ENCODE assay signal across 16 cellular contexts in genomic region chr20:35314460-35315198, GRCh38. TPM values are rescaled to one million over a fixed set of nuclear protein-coding genes. Genes with fewer than 3 reads are reported as not detected.
DNase-seq lines count a peak whose midpoint lies in the region; ATAC-seq and TF ChIP-seq lines count a peak whose summit lies in the region.
"Had no signal": no experiment of that assay in that cellular context is flagged by ENCODE, and none has a peak within 500 bp of the region (broad histone marks: within the 10 kb centered on the region; RNA-seq: fewer than 3 reads in every experiment).

No MANE protein-coding gene starts in this region.

- peak overlapping the region; percentile 71; the same call in 1 of the 2 replicates for H3K23ac ChIP-seq in IMR-90 (ENCODE audit: low read depth, low read length)

- no peaks in the 10 kb centered on the region for H3K9me3 Mint-ChIP-seq in Calu3 (ENCODE audit: low read depth, unreplicated experiment)
- no peaks in the 10 kb centered on the region for H3K9me3 Mint-ChIP-seq in activated naive CD8-positive, alpha-beta T cell treated with anti-CD3 and anti-CD28 coated beads for 36 hours
- H3K9me3 Mint-ChIP-seq in natural killer cell = no peaks in the 10 kb centered on the region

- H3K79me1 ChIP-seq in IMR-90 (ENCODE audit: low read depth in 1 of 2, low read length in 2 of 2) = peaks cover 0 to 50% of the 10 kb centered on the region in 2 experiments; a peak in 2 of 4 replicates

- H3K4ac ChIP-seq in IMR-90 (ENCODE audit: low read depth, low read length) = peak overlapping the region; percentile 86

- H3K36me3 Mint-ChIP-seq in Calu3 (ENCODE audit: insufficient read depth, unreplicated experiment) (peaks cover 22% of the 10 kb centered on the region), natural killer cell (no peaks in the 10 kb centered on the region)
- peaks cover 13% of the 10 kb centered on the region for H3K36me3 Mint-ChIP-seq in activated naive CD8-positive, alpha-beta T cell treated with anti-CD3 and anti-CD28 coated beads for 36 hours

- CTCF ChIA-PET in Calu3 (lab: Charles Lee) = interaction anchor here (0.7 kb wide), 1 partner anchor 748 kb away, joined by 3 read pairs; no protein-coding TSS in a partner anchor
- CTCF ChIA-PET in IMR-90 (lab: Yijun Ruan, JAX) = interaction anchor here (0.6 to 1.0 kb wide), 3 partner anchors 10 to 132 kb away, joined by 3 to 5 read pairs (median 3); no protein-coding TSS in a partner anchor

- H3K27me3 ChIP-seq in IMR-90 (ENCODE audit: control insufficient read depth, insufficient read depth, low read length) = no peaks in the 10 kb centered on the region
- H3K27me3 ChIP-seq: stomach had no signal

- H3K18ac ChIP-seq in IMR-90 (ENCODE audit: low read depth, low read length) = peak overlapping the region; percentile 87

- H2BK120ac ChIP-seq in IMR-90 (ENCODE audit: low read depth, low read length) = peak overlapping the region; percentile 96

- H3K4me1 ChIP-seq in IMR-90 (ENCODE audit: control insufficient read depth, insufficient read depth, low read length) = peaks cover 41% of the 10 kb centered on the region

- H3K27ac Mint-ChIP-seq in Calu3 (ENCODE audit: unreplicated experiment) (peak overlapping the region; percentile 21), natural killer cell (peak overlapping the region; percentile 50 to 78)
- peak overlapping the region; percentile 52 for H3K27ac Mint-ChIP-seq in activated naive CD8-positive, alpha-beta T cell treated with anti-CD3 and anti-CD28 coated beads for 36 hours

- peak overlapping the region; percentile 95 for H2AK5ac ChIP-seq in IMR-90 (ENCODE audit: low read depth, low read length)

- H3K9me1 ChIP-seq in IMR-90 (ENCODE audit: insufficient read depth, low read length) = peaks cover 41% of the 10 kb centered on the region

- no peaks in the 10 kb centered on the region for H3K36me3 ChIP-seq in IMR-90 (ENCODE audit: control insufficient read depth, insufficient read depth, low read length)

- H3K27me3 Mint-ChIP-seq in Calu3 (ENCODE audit: unreplicated experiment) (no peaks in the 10 kb centered on the region), natural killer cell (ENCODE audit: low read depth in 2 of 2) (no peaks in the 10 kb centered on the region)
- no peaks in the 10 kb centered on the region for H3K27me3 Mint-ChIP-seq in activated naive CD8-positive, alpha-beta T cell treated with anti-CD3 and anti-CD28 coated beads for 36 hours

- H4K91ac ChIP-seq in IMR-90 (ENCODE audit: insufficient read depth, low read depth, low read length) = peak overlapping the region; percentile 94

- peak overlapping the region; percentile 58 to 94; a peak in 3 of 4 replicates for H4K8ac ChIP-seq in IMR-90 (ENCODE audit: low read depth in 2 of 2, low read length in 2 of 2)

- DNase-seq in Calu3 (no peak), IMR-90 (no peak), natural killer cell (no peak), DMS79 treated with DMSO at 0.1 percent for 48 hours (lab: John Stamatoyannopoulos, UW) (no peak), HT-29 (ENCODE audit: low spot score) (no peak)
- DNase-seq in activated naive CD8-positive, alpha-beta T cell treated with anti-CD3 and anti-CD28 coated beads for 36 hours = no peak
- DNase-seq: activated CD4-positive, CD25-positive, alpha-beta regulatory T cell; glutamatergic neuron; GOT3; left cardiac atrium; stomach had no signal

- H4K5ac ChIP-seq in IMR-90 (ENCODE audit: low read depth, low read length) = peak overlapping the region; percentile 78

- TF ChIP-seq CTCF in Calu3 (IDR thresholded peaks at IDR 0.05; ENCODE audit: unreplicated experiment) = no peak
- TF ChIP-seq CTCF in IMR-90 (conservative IDR thresholded peaks at IDR 0.05; ENCODE audit: low read depth, low read length) = no peak
- no peak for TF ChIP-seq CTCF in natural killer cell (IDR thresholded peaks at IDR 0.05)

- H3K56ac ChIP-seq in IMR-90 (ENCODE audit: extremely low read depth, insufficient read depth, low read length) = 0 out of 2 replicates have a peak overlapping the region, but pooled peaks have one; percentile 38

- no peaks in the 10 kb centered on the region for H3K9me3 ChIP-seq in IMR-90 (ENCODE audit: control insufficient read depth, insufficient read depth, low read length)
- H3K9me3 ChIP-seq: stomach had no signal

- H2BK5ac ChIP-seq in IMR-90 (ENCODE audit: low read depth, low read length, poor library complexity, severe bottlenecking) = peak overlapping the region; percentile 89

- POLR2A ChIA-PET in IMR-90 (lab: Charles Lee; ENCODE audit: unreplicated experiment) = no interaction called here

- TF ChIP-seq POLR2A in IMR-90 (IDR thresholded peaks at IDR 0.05; ENCODE audit: low read depth, low read length) = no peak

- no peak overlapping the region for H2AFZ ChIP-seq in IMR-90 (replicated peaks; ENCODE audit: low read length, poor library complexity)

- intact Hi-C loops in Calu3 (cut with micrococcal nuclease; ENCODE audit: unreplicated experiment) = no loop called here
- intact Hi-C loops in IMR-90 (cut with micrococcal nuclease) = no loop called here
- intact Hi-C loops in natural killer cell (cut with micrococcal nuclease) = no loop called here

- no peak overlapping the region for H3K9ac ChIP-seq in IMR-90 (ENCODE audit: low read depth, low read length)

- H3K4me1 Mint-ChIP-seq in Calu3 (ENCODE audit: low read depth, unreplicated experiment) (peaks cover 72% of the 10 kb centered on the region), natural killer cell (peaks cover 14 to 34% of the 10 kb centered on the region in 2 donors)
- peaks cover 39% of the 10 kb centered on the region for H3K4me1 Mint-ChIP-seq in activated naive CD8-positive, alpha-beta T cell treated with anti-CD3 and anti-CD28 coated beads for 36 hours

- H2BK20ac ChIP-seq in IMR-90 (ENCODE audit: low read depth, low read length) = peak overlapping the region; percentile 89

- H2AK9ac ChIP-seq in IMR-90 (replicated peaks; ENCODE audit: low read depth, low read length, poor library complexity) = peak overlapping the region; percentile 44

- H3K4me3 ChIP-seq in IMR-90 (ENCODE audit: insufficient read depth, low read depth, low read length) = no peak overlapping the region
- H3K4me3 ChIP-seq: stomach had no signal

- H3K14ac ChIP-seq in IMR-90 (replicated peaks; ENCODE audit: low read depth, low read length) = peak overlapping the region; percentile 79

- no peak for TF ChIP-seq RAD21 in IMR-90 (IDR thresholded peaks at IDR 0.05; ENCODE audit: low read length)

- in situ Hi-C loops in IMR-90 (cut with MboI; ENCODE audit: low sequenced_read_pairs) = no loop called here

- dilution Hi-C loops in IMR-90 (cut with HindIII; ENCODE audit: low sequenced_read_pairs, unreplicated experiment) = no loop called here

- no peak overlapping the region for H3K4me2 ChIP-seq in IMR-90 (ENCODE audit: low read depth, low read length)

- H2BK15ac ChIP-seq in IMR-90 (ENCODE audit: low read depth, low read length) = peak overlapping the region; percentile 93

- H4K20me1 ChIP-seq in IMR-90 (ENCODE audit: insufficient read depth, low read length) = no peaks in the 10 kb centered on the region

- BruUV-seq in Calu3 (replicated peaks; lab: Mats Ljungman, UMichigan) = no TSS peak
- BruUV-seq in IMR-90 (replicated peaks; lab: Mats Ljungman, UMichigan) = no TSS peak

- peak overlapping the region; percentile 90 for H3K27ac ChIP-seq in IMR-90 (ENCODE audit: insufficient read depth, low read length)

- no CpG with 5 or more reads among the region's 5 CpGs for WGBS in IMR-90 (ENCODE audit: extremely low coverage in 2 of 2, insufficient read length in 1 of 2), 2 experiments

- ATAC-seq in IMR-90 (ENCODE audit: low read depth) (no peak), natural killer cell (no peak), HG03378 (IDR thresholded peaks at IDR 0.05; ENCODE audit: unreplicated experiment) (no peak)
- ATAC-seq: left cardiac atrium, sciatic nerve, SK-N-SH treated with all-trans-retinoic acid at 6 μM for 48 hours had no signal

- H3K4me3 Mint-ChIP-seq in Calu3 (ENCODE audit: low read depth, unreplicated experiment) = no peak overlapping the region
- H3K4me3 Mint-ChIP-seq in activated naive CD8-positive, alpha-beta T cell treated with anti-CD3 and anti-CD28 coated beads for 36 hours = no peak overlapping the region
- peak overlapping the region; percentile 26 for H3K4me3 Mint-ChIP-seq in natural killer cell

TF ChIP-seq in IMR-90, 13 proteins besides CTCF, POLR2A, EP300 and RAD21 (continues in another document):
- TF ChIP-seq BHLHE40 (IDR thresholded peaks at IDR 0.05; ENCODE audit: low read depth, low read length) = no peak
- no peak for TF ChIP-seq SMC3 (IDR thresholded peaks at IDR 0.05; ENCODE audit: low read depth, low read length)
- TF ChIP-seq MXI1 (IDR thresholded peaks at IDR 0.05; ENCODE audit: borderline replicate concordance, low read depth, low read length) = no peak
- TF ChIP-seq RFX5 (IDR thresholded peaks at IDR 0.05; ENCODE audit: low read depth, low read length) = no peak

RNA-seq across cellular contexts. Expression of gene FAM83C, which starts 22.4 kb away (rescaled TPM):
- total RNA-seq in Calu3 (2022) (0.12 TPM in 1 of 2 replicates, not detected in the other), IMR-90 (2012; rRNA removed) (not detected in 2 replicates), natural killer cell (not detected)
- 0.02 and 0.03 TPM in 2 replicates for polyA plus RNA-seq in IMR-90 (2012; rRNA removed)
- 0.02 TPM in 1 of 2 replicates, not detected in the other for polyA plus RNA-seq in IMR-90 (2012; cell fraction: cytosol; rRNA removed)
- 0.03 and 0.13 TPM in 2 replicates for polyA plus RNA-seq in IMR-90 (2012; cell fraction: nucleus; rRNA removed; ENCODE audit: low replicate concordance)
- total RNA-seq in activated naive CD8-positive, alpha-beta T cell treated with anti-CD3 and anti-CD28 coated beads for 36 hours = not detected
- total RNA-seq in HT-29 (2014; rRNA removed; shearing (Covaris generic)) = 0.37 and 0.81 TPM in 2 replicates
- total RNA-seq: endothelial cell of umbilical vein, left cardiac atrium, sciatic nerve, stomach had no signal
- polyA plus RNA-seq: endothelial cell of umbilical vein, neural cell had no signal

RNA-seq across cellular contexts. Expression of gene EIF6, which starts 30.1 kb away (rescaled TPM):
- total RNA-seq in Calu3 (2022) (271 and 317 TPM in 2 replicates), IMR-90 (2012; rRNA removed) (215 and 227 TPM in 2 replicates), natural killer cell (10 to 100 TPM; 73.9 to 81.4 (median 79.0) TPM)
- 215 and 258 TPM in 2 replicates for polyA plus RNA-seq in IMR-90 (2012; rRNA removed)
- polyA plus RNA-seq in IMR-90 (2012; cell fraction: cytosol; rRNA removed) = 163 and 323 TPM in 2 replicates
- 385 and 588 TPM in 2 replicates for polyA plus RNA-seq in IMR-90 (2012; cell fraction: nucleus; rRNA removed; ENCODE audit: low replicate concordance)
- total RNA-seq in activated naive CD8-positive, alpha-beta T cell treated with anti-CD3 and anti-CD28 coated beads for 36 hours = 100 to 1,000 TPM; 172 to 179 TPM
- 508 and 511 TPM in 2 replicates for total RNA-seq in HT-29 (2014; rRNA removed; shearing (Covaris generic))

RNA-seq across cellular contexts. Expression of gene MMP24OS, which starts 36.7 kb away (rescaled TPM):
- total RNA-seq in Calu3 (2022) (86.8 and 95.4 TPM in 2 replicates), IMR-90 (2012; rRNA removed) (5.9 and 7.2 TPM in 2 replicates), natural killer cell (10 to 100 TPM; 76.5 to 92.7 (median 86.6) TPM)
- polyA plus RNA-seq in IMR-90 (2012; rRNA removed) = 64.9 and 67.6 TPM in 2 replicates
- 56.9 and 92.5 TPM in 2 replicates for polyA plus RNA-seq in IMR-90 (2012; cell fraction: cytosol; rRNA removed)
- 54.7 and 75.9 TPM in 2 replicates for polyA plus RNA-seq in IMR-90 (2012; cell fraction: nucleus; rRNA removed; ENCODE audit: low replicate concordance)
- total RNA-seq in activated naive CD8-positive, alpha-beta T cell treated with anti-CD3 and anti-CD28 coated beads for 36 hours = 10 to 100 TPM; 27.2 to 27.4 TPM
- total RNA-seq in HT-29 (2014; rRNA removed; shearing (Covaris generic)) = 31.6 and 40.1 TPM in 2 replicates
